Comparison of ENCODE assay signal across 1 cellular context in the genomic region with DNA sequence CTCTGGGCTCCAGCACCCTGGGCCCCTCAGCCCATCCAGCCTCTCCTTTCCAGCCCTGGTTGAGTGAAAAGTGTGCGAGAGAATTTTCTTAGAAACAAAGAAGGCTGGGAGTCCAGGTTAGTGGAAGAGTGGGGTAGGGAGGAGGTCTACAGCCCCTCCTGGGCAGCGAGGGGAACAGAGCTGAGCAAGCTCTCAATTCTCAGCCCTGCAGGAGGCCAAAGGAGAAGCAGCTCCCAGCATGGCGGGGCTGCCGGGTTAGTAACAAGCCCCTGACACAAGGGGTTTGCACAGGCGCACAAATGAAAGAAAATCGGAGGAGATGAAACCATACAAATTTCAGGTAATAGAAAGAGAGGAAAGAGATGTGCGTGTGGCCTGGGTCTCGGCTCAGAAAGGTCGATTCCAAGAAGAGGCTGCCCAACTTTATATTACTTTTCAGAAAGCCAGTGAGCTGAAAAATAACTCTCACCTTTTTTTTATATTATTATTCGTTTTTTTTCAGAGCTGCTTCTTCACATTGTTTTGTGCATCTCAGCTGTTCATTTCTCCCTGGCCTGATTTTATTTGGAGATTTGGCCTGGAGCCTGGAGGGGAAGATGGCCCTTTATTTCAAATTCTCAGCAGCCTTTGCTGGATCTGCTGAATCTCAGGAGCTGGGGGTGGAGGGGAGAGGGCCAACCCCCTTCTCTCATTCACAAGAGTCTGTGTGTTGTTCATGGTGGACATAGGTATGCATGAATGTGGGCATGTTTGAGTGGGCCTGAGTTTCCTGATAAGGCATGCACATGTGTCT.
TF ChIP-seq lines count a peak whose summit lies in the region.

No MANE protein-coding gene starts in this region.

TF ChIP-seq in GM23338, 12 proteins besides CTCF, POLR2A, EP300 and RAD21 (continued from another document):
- TF ChIP-seq, protein P1, sequence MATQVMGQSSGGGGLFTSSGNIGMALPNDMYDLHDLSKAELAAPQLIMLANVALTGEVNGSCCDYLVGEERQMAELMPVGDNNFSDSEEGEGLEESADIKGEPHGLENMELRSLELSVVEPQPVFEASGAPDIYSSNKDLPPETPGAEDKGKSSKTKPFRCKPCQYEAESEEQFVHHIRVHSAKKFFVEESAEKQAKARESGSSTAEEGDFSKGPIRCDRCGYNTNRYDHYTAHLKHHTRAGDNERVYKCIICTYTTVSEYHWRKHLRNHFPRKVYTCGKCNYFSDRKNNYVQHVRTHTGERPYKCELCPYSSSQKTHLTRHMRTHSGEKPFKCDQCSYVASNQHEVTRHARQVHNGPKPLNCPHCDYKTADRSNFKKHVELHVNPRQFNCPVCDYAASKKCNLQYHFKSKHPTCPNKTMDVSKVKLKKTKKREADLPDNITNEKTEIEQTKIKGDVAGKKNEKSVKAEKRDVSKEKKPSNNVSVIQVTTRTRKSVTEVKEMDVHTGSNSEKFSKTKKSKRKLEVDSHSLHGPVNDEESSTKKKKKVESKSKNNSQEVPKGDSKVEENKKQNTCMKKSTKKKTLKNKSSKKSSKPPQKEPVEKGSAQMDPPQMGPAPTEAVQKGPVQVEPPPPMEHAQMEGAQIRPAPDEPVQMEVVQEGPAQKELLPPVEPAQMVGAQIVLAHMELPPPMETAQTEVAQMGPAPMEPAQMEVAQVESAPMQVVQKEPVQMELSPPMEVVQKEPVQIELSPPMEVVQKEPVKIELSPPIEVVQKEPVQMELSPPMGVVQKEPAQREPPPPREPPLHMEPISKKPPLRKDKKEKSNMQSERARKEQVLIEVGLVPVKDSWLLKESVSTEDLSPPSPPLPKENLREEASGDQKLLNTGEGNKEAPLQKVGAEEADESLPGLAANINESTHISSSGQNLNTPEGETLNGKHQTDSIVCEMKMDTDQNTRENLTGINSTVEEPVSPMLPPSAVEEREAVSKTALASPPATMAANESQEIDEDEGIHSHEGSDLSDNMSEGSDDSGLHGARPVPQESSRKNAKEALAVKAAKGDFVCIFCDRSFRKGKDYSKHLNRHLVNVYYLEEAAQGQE (IDR thresholded peaks at IDR 0.05; ENCODE audit: unreplicated experiment) = no peak
